Comparison of ENCODE assay signal across 1 cellular context in genomic region chr14:75979641-75980422, GRCh38.
TF ChIP-seq lines count a peak whose summit lies in the region.

No MANE protein-coding gene starts in this region.

TF ChIP-seq in GM12878, 131 proteins besides CTCF, POLR2A, EP300 and RAD21 (continued from another document):
- TF ChIP-seq HSF1 (IDR thresholded peaks at IDR 0.05; ENCODE audit: low read depth, low read length): no peak
- no peak for TF ChIP-seq SMAD1 (IDR thresholded peaks at IDR 0.05; ENCODE audit: low read depth, partially characterized antibody)
- no peak for TF ChIP-seq POU2F2 (IDR thresholded peaks at IDR 0.05; ENCODE audit: borderline replicate concordance, low read depth, low read length)
- TF ChIP-seq RAD51 (IDR thresholded peaks at IDR 0.05): peak; percentile 28; the same call in 1 of the 2 replicates
- no peak for TF ChIP-seq SUZ12 (IDR thresholded peaks at IDR 0.05; ENCODE audit: unreplicated experiment)
